ENCODE assay signal across 9 cellular contexts in the genomic region with DNA sequence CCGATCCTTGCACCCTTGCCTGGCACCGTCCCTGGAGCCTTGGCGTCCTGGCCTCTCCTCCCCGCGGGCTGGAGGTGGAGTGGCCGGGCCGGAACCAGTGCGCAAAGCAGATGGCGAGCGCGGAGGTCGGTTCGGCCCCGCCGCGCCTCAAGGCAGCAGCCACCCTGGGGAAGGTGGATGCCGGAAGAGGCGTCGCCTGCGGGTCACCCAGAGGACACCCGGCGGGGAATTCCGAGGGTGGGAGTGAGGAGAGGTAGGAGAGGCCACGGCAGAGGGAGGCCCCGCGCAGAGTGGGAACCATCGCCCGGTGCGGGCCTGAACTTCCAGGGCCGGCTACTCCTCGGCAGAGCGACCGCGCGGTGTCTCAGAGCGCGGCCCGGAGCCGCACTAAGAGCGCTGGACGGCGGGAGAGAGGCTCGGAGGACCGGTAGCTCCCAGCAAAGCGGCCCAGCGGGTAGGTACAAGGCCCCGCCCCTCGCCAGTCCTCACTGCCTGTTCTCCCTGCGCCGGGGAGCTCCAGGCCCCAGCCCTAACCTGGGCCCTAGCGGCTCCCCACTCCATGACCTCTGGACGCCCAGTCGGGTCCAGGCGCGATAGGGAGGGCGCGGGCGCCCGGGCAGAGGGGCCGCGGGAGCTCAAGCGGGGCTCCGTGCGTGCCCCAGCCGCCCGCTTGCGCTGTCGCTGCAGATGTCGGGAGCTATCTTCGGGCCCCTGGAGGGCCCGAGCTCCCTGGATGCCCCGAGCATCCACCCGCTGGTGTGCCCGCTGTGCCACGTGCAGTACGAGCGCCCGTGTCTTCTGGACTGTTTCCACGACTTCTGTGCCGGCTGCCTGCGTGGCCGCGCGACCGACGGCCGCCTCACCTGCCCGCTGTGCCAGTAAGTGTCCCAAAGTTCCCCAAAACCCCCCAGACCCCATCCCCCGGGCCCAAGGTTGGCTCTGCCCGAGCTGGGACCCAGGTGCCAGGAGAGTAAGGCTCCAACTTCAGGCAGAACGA. TPM values are rescaled to one million over a fixed set of nuclear protein-coding genes. Genes with fewer than 3 reads are reported as not detected.
DNase-seq lines count a peak whose midpoint lies in the region; ATAC-seq, FAIRE-seq and TF ChIP-seq lines count a peak whose summit lies in the region.
"Had no signal": no experiment of that assay in that cellular context is flagged by ENCODE, and none has a peak within 500 bp of the region (broad histone marks: within the 10 kb centered on the region; RNA-seq: fewer than 3 reads in every experiment).

A gene with protein sequence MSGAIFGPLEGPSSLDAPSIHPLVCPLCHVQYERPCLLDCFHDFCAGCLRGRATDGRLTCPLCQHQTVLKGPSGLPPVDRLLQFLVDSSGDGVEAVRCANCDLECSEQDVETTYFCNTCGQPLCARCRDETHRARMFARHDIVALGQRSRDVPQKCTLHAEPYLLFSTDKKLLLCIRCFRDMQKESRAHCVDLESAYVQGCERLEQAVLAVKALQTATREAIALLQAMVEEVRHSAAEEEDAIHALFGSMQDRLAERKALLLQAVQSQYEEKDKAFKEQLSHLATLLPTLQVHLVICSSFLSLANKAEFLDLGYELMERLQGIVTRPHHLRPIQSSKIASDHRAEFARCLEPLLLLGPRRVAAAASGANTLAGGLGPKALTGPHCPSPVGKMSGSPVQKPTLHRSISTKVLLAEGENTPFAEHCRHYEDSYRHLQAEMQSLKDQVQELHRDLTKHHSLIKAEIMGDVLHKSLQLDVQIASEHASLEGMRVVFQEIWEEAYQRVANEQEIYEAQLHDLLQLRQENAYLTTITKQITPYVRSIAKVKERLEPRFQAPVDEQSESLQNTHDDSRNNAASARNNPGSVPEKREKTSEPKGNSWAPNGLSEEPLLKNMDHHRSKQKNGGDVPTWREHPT (plus strand): TSS at position 271 of the 997 bp plus-strand sequence. CDS start 417 bp downstream, at position 688.

- H3K27me3 ChIP-seq in keratinocyte (ENCODE audit: control insufficient read depth, extremely low read depth, insufficient read depth, low read length), result no peaks in the 10 kb centered on the region

- peak within 1 kb of the TSS; percentile 84 for H2AFZ ChIP-seq in keratinocyte (ENCODE audit: control insufficient read depth, low read length)

- no peaks in the 10 kb centered on the region for H3K36me3 ChIP-seq in keratinocyte (ENCODE audit: control insufficient read depth in 2 of 2, extremely low read depth in 1 of 2, insufficient read depth in 2 of 2, low read length in 2 of 2)

- ATAC-seq in HG03045 (IDR thresholded peaks at IDR 0.05; ENCODE audit: unreplicated experiment), result peak; percentile 60

- H3K79me2 ChIP-seq in keratinocyte (ENCODE audit: control insufficient read depth, insufficient read depth, low read length), result no peaks in the 10 kb centered on the region

- intact Hi-C loops in T-helper 2 cell treated with Interferon-gamma antibody and Interleukin-4, amounts not matched to agents 100 ng/mL and 5 ng/mL, for 36 hours (cut with micrococcal nuclease), result loop anchor here (1.0 to 10.0 kb wide), 2 partner anchors 29 to 409 kb away; a partner anchor contains a TSS

- dilution Hi-C loops in keratinocyte (cut with MboI; ENCODE audit: extremely low pct_ligation_motif_present, low sequenced_read_pairs), result no loop called here

- H3K27ac ChIP-seq in keratinocyte (ENCODE audit: control insufficient read depth, insufficient read depth, low read length), result peak within 1 kb of the TSS; percentile 52

- H3K9me1 ChIP-seq in keratinocyte (ENCODE audit: control insufficient read depth, extremely low read depth, insufficient read depth, low read length), result no peaks in the 10 kb centered on the region

- no peak for TF ChIP-seq CTCF in keratinocyte (optimal IDR thresholded peaks at IDR 0.05 in 1 of 3, IDR thresholded peaks at IDR 0.05 in 1 of 3, conservative IDR thresholded peaks at IDR 0.05 in 1 of 3; ENCODE audit: extremely low read depth in 1 of 3, insufficient read depth in 2 of 3, low read length in 3 of 3)

- in situ Hi-C loops in T47D (cut with HindIII; ENCODE audit: low pct_unique_long_range_greater_than_20kb, low sequenced_read_pairs), result no loop called here

- peak; percentile 21 for DNase-seq in DMS153 treated with DMSO at 0.1 percent for 48 hours (lab: John Stamatoyannopoulos, UW; ENCODE audit: unreplicated experiment)
- no peak for DNase-seq in DMS153 (lab: John Stamatoyannopoulos, UW)
- DNase-seq in T47D (ENCODE audit: low read depth in 1 of 2, low spot score in 1 of 2), result peak; percentile 78 to 86
- DNase-seq in keratinocyte (ENCODE audit: low read depth, low spot score), result no peak
- DNase-seq in stimulated activated CD4-positive, alpha-beta T cell treated with anti-CD3 and anti-CD28 coated beads, Interleukin-1b, Interleukin-23, amount 100 ng/mL, for 48 hours, result peak; percentile 67
- no peak for DNase-seq in Kasumi-1 (lab: John Stamatoyannopoulos, UW)

- H3K4me1 ChIP-seq in keratinocyte (ENCODE audit: control insufficient read depth, extremely low read depth, insufficient read depth, low read length), result peaks cover 9% of the 10 kb centered on the region

- H3K4me2 ChIP-seq in keratinocyte (ENCODE audit: control insufficient read depth, extremely low read depth, insufficient read depth, low read depth, low read length), result peak within 1 kb of the TSS; percentile 71

- no peak for FAIRE-seq in keratinocyte (lab: Jason Lieb, UNC)
- FAIRE-seq: A204.1 had no signal

- no peaks in the 10 kb centered on the region for H3K9me3 ChIP-seq in keratinocyte (ENCODE audit: control insufficient read depth, low read depth, low read length)

- H3K9ac ChIP-seq in keratinocyte (ENCODE audit: control insufficient read depth, extremely low read depth, insufficient read depth, low read length), result peak within 1 kb of the TSS; percentile 73

- no peaks in the 10 kb centered on the region for H4K20me1 ChIP-seq in keratinocyte (ENCODE audit: control insufficient read depth, extremely low read depth, insufficient read depth, low read length)

- H3K4me3 ChIP-seq in keratinocyte (ENCODE audit: control insufficient read depth in 2 of 3, extremely low read depth in 1 of 3, insufficient read depth in 2 of 3, low read depth in 1 of 3, low read length in 3 of 3), result peak within 1 kb of the TSS; percentile 49 to 73 (median 69)

RNA-seq across cellular contexts. Expression of the gene that starts here (rescaled TPM):
- 36.3 and 38.1 TPM in 2 replicates for total RNA-seq in T-helper 2 cell treated with Interferon-gamma antibody and Interleukin-4, amounts not matched to agents 100 ng/mL and 5 ng/mL, for 36 hours
- polyA plus RNA-seq in keratinocyte, result 6.1 to 11.0 TPM (median 8.5 TPM) in 3 replicates
- polyA plus RNA-seq in keratinocyte (2011; ENCODE audit: low read depth), result 2.1 TPM
- polyA plus RNA-seq in keratinocyte (2011; cell fraction: cytosol; rRNA removed), result 1.8 and 2.8 TPM in 2 replicates
- 68.3 and 74.8 TPM in 2 replicates for polyA plus RNA-seq in keratinocyte (2011; cell fraction: nucleus; rRNA removed)
- 1.1 and 4.5 TPM in 2 replicates for polyA plus RNA-seq in keratinocyte (2012; ENCODE audit: low replicate concordance)
- polyA minus RNA-seq in keratinocyte, result 5.5 to 9.6 TPM (median 6.7 TPM) in 3 replicates
- 5.4 TPM for polyA minus RNA-seq in keratinocyte (2011; cell fraction: cytosol; rRNA and poly(A)+ RNA removed)
- polyA minus RNA-seq in keratinocyte (2011; cell fraction: nucleus; rRNA and poly(A)+ RNA removed), result 12.5 and 14.0 TPM in 2 replicates

Comparison
In these comparisons a context has a peak if more than half of its experiments do, and no peak if none do; other contexts are left out.
1. DNase-seq: peak in DMS153 treated with DMSO at 0.1 percent for 48 hours (single experiment), T47D (2 of 2) and stimulated activated CD4-positive, alpha-beta T cell treated with anti-CD3 and anti-CD28 coated beads, Interleukin-1b, Interleukin-23, amount 100 ng/mL, for 48 hours (single experiment); none in DMS153 (single experiment), keratinocyte (single experiment) and Kasumi-1 (0 of 2).